1 cellular context compared by ENCODE assay signal in the genomic region with DNA sequence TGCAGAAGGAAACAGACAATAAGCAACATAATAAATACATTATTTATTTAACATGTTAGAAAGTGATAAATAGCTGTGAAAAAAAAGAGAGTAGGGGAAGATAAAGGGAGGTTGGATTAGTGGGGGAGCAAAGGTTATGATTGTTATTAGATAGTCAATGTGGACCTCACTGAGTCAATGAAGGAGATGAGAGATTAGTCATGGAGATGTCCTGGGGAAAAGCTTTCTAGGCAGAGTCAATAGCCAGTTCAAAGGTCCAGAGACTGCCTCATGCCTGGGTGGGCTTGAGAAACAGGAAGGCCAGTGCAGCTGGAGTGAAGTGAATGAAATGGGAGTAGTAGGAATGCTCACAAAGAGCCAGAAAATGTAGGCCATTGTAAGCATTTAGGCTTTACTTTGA.
TF ChIP-seq lines count a peak whose summit lies in the region.

No MANE protein-coding gene starts in this region.

TF ChIP-seq in HepG2, 621 proteins besides CTCF, POLR2A, EP300 and RAD21 (continued from another document and continues in another):
- TF ChIP-seq, protein P1, sequence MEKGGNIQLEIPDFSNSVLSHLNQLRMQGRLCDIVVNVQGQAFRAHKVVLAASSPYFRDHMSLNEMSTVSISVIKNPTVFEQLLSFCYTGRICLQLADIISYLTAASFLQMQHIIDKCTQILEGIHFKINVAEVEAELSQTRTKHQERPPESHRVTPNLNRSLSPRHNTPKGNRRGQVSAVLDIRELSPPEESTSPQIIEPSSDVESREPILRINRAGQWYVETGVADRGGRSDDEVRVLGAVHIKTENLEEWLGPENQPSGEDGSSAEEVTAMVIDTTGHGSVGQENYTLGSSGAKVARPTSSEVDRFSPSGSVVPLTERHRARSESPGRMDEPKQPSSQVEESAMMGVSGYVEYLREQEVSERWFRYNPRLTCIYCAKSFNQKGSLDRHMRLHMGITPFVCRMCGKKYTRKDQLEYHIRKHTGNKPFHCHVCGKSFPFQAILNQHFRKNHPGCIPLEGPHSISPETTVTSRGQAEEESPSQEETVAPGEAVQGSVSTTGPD (CRISPR knock-in tag; IDR thresholded peaks at IDR 0.05): no peak
- peak; percentile 92 for TF ChIP-seq HDAC1 (CRISPR knock-in tag; IDR thresholded peaks at IDR 0.05)
- TF ChIP-seq, protein P2, sequence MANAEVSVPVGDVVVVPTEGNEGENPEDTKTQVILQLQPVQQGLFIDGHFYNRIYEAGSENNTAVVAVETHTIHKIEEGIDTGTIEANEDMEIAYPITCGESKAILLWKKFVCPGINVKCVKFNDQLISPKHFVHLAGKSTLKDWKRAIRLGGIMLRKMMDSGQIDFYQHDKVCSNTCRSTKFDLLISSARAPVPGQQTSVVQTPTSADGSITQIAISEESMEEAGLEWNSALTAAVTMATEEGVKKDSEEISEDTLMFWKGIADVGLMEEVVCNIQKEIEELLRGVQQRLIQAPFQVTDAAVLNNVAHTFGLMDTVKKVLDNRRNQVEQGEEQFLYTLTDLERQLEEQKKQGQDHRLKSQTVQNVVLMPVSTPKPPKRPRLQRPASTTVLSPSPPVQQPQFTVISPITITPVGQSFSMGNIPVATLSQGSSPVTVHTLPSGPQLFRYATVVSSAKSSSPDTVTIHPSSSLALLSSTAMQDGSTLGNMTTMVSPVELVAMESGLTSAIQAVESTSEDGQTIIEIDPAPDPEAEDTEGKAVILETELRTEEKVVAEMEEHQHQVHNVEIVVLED (CRISPR knock-in tag; IDR thresholded peaks at IDR 0.05; ENCODE audit: borderline replicate concordance): peak; percentile 20; the same call in 1 of the 2 replicates
- TF ChIP-seq, protein P3, sequence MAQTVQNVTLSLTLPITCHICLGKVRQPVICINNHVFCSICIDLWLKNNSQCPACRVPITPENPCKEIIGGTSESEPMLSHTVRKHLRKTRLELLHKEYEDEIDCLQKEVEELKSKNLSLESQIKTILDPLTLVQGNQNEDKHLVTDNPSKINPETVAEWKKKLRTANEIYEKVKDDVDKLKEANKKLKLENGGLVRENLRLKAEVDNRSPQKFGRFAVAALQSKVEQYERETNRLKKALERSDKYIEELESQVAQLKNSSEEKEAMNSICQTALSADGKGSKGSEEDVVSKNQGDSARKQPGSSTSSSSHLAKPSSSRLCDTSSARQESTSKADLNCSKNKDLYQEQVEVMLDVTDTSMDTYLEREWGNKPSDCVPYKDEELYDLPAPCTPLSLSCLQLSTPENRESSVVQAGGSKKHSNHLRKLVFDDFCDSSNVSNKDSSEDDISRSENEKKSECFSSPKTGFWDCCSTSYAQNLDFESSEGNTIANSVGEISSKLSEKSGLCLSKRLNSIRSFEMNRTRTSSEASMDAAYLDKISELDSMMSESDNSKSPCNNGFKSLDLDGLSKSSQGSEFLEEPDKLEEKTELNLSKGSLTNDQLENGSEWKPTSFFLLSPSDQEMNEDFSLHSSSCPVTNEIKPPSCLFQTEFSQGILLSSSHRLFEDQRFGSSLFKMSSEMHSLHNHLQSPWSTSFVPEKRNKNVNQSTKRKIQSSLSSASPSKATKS (CRISPR knock-in tag; IDR thresholded peaks at IDR 0.05): no peak
- TF ChIP-seq U2AF1 (optimal IDR thresholded peaks at IDR 0.05; ENCODE audit: low read depth, low read length): no peak
- TF ChIP-seq, protein P4, sequence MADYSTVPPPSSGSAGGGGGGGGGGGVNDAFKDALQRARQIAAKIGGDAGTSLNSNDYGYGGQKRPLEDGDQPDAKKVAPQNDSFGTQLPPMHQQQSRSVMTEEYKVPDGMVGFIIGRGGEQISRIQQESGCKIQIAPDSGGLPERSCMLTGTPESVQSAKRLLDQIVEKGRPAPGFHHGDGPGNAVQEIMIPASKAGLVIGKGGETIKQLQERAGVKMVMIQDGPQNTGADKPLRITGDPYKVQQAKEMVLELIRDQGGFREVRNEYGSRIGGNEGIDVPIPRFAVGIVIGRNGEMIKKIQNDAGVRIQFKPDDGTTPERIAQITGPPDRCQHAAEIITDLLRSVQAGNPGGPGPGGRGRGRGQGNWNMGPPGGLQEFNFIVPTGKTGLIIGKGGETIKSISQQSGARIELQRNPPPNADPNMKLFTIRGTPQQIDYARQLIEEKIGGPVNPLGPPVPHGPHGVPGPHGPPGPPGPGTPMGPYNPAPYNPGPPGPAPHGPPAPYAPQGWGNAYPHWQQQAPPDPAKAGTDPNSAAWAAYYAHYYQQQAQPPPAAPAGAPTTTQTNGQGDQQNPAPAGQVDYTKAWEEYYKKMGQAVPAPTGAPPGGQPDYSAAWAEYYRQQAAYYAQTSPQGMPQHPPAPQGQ (CRISPR knock-in tag; IDR thresholded peaks at IDR 0.05; ENCODE audit: borderline replicate concordance): no peak
- TF ChIP-seq, protein P5, sequence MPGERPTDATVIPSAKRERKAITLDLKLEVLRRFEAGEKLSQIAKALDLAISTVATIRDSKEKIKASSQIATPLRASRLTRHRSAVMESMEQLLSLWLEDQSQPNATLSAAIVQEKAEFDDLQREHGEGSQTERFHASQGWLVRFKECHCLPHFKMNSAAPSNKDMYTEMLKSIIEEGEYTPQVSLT (CRISPR knock-in tag; IDR thresholded peaks at IDR 0.05; ENCODE audit: borderline replicate concordance, low read depth): no peak
- no peak for TF ChIP-seq ZNF777 (CRISPR knock-in tag; IDR thresholded peaks at IDR 0.05)
- TF ChIP-seq HNF4A (CRISPR knock-in tag; IDR thresholded peaks at IDR 0.05): peak; percentile 99
- TF ChIP-seq, protein P6, sequence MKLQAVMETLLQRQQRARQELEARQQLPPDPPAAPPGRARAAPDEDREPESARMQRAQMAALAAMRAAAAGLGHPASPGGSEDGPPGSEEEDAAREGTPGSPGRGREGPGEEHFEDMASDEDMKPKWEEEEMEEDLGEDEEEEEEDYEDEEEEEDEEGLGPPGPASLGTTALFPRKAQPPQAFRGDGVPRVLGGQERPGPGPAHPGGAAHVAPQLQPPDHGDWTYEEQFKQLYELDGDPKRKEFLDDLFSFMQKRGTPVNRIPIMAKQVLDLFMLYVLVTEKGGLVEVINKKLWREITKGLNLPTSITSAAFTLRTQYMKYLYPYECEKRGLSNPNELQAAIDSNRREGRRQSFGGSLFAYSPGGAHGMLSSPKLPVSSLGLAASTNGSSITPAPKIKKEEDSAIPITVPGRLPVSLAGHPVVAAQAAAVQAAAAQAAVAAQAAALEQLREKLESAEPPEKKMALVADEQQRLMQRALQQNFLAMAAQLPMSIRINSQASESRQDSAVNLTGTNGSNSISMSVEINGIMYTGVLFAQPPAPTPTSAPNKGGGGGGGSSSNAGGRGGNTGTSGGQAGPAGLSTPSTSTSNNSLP (IDR thresholded peaks at IDR 0.05; ENCODE audit: low read depth, low read length): peak; percentile 99
- TF ChIP-seq NPAS2 (CRISPR knock-in tag; IDR thresholded peaks at IDR 0.05; ENCODE audit: borderline replicate concordance): no peak
- peak; percentile 73 for TF ChIP-seq SP5 (CRISPR knock-in tag; IDR thresholded peaks at IDR 0.05; ENCODE audit: borderline replicate concordance, low read depth)
- TF ChIP-seq ELF1 (CRISPR knock-in tag; IDR thresholded peaks at IDR 0.05): peak; percentile 79
- no peak for TF ChIP-seq ZNF382 (CRISPR knock-in tag; IDR thresholded peaks at IDR 0.05; ENCODE audit: borderline replicate concordance)
- TF ChIP-seq NCOA2 (CRISPR knock-in tag; IDR thresholded peaks at IDR 0.05): peak; percentile 86
- TF ChIP-seq ZNF607 (CRISPR knock-in tag; IDR thresholded peaks at IDR 0.05; ENCODE audit: borderline replicate concordance): peak; percentile 57; the same call in 1 of the 2 replicates
- TF ChIP-seq ARNT (IDR thresholded peaks at IDR 0.05): no peak
- TF ChIP-seq, protein P7, sequence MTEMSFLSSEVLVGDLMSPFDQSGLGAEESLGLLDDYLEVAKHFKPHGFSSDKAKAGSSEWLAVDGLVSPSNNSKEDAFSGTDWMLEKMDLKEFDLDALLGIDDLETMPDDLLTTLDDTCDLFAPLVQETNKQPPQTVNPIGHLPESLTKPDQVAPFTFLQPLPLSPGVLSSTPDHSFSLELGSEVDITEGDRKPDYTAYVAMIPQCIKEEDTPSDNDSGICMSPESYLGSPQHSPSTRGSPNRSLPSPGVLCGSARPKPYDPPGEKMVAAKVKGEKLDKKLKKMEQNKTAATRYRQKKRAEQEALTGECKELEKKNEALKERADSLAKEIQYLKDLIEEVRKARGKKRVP (CRISPR knock-in tag; IDR thresholded peaks at IDR 0.05): peak in 1 of 2 experiments; percentile 59; a peak in 1 of 4 replicates
- peak; percentile 47; the same call in 1 of the 2 replicates for TF ChIP-seq ZNF136 (CRISPR knock-in tag; IDR thresholded peaks at IDR 0.05; ENCODE audit: low read depth)
- TF ChIP-seq CEBPB (IDR thresholded peaks at IDR 0.05; ENCODE audit: borderline replicate concordance, low read depth, low read length): peak; percentile 60; the same call in 1 of the 2 replicates
- peak; percentile 71; the same call in 1 of the 2 replicates for TF ChIP-seq RXRA (CRISPR knock-in tag; IDR thresholded peaks at IDR 0.05)
- TF ChIP-seq POLR2AphosphoS2 (IDR thresholded peaks at IDR 0.05; ENCODE audit: low read depth, low read length): no peak
- 0 out of 2 replicates have a peak, but pooled peaks have one; percentile 62 for TF ChIP-seq ZBTB3 (CRISPR knock-in tag; IDR thresholded peaks at IDR 0.05; ENCODE audit: borderline replicate concordance, low read depth)
- TF ChIP-seq HDAC2 (CRISPR knock-in tag; IDR thresholded peaks at IDR 0.05): peak; percentile 96
- TF ChIP-seq ZNF331 (CRISPR knock-in tag; IDR thresholded peaks at IDR 0.05): peak; percentile 84
- TF ChIP-seq, protein P8, sequence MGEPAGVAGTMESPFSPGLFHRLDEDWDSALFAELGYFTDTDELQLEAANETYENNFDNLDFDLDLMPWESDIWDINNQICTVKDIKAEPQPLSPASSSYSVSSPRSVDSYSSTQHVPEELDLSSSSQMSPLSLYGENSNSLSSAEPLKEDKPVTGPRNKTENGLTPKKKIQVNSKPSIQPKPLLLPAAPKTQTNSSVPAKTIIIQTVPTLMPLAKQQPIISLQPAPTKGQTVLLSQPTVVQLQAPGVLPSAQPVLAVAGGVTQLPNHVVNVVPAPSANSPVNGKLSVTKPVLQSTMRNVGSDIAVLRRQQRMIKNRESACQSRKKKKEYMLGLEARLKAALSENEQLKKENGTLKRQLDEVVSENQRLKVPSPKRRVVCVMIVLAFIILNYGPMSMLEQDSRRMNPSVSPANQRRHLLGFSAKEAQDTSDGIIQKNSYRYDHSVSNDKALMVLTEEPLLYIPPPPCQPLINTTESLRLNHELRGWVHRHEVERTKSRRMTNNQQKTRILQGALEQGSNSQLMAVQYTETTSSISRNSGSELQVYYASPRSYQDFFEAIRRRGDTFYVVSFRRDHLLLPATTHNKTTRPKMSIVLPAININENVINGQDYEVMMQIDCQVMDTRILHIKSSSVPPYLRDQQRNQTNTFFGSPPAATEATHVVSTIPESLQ (CRISPR knock-in tag; conservative IDR thresholded peaks at IDR 0.05): no peak
- peak; percentile 73; the same call in 1 of the 2 replicates for TF ChIP-seq ZMAT3 (CRISPR knock-in tag; conservative IDR thresholded peaks at IDR 0.05)
- TF ChIP-seq NONO (IDR thresholded peaks at IDR 0.05): no peak
- TF ChIP-seq NONO (CRISPR knock-in tag; conservative IDR thresholded peaks at IDR 0.05): peak; percentile 77; the same call in 1 of the 2 replicates
- TF ChIP-seq, protein P9, sequence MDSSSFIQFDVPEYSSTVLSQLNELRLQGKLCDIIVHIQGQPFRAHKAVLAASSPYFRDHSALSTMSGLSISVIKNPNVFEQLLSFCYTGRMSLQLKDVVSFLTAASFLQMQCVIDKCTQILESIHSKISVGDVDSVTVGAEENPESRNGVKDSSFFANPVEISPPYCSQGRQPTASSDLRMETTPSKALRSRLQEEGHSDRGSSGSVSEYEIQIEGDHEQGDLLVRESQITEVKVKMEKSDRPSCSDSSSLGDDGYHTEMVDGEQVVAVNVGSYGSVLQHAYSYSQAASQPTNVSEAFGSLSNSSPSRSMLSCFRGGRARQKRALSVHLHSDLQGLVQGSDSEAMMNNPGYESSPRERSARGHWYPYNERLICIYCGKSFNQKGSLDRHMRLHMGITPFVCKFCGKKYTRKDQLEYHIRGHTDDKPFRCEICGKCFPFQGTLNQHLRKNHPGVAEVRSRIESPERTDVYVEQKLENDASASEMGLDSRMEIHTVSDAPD (CRISPR knock-in tag; IDR thresholded peaks at IDR 0.05): peak; percentile 34; the same call in 1 of the 2 replicates
- TF ChIP-seq KDM3A (CRISPR knock-in tag; IDR thresholded peaks at IDR 0.05; ENCODE audit: low read depth): peak; percentile 65; the same call in 1 of the 2 replicates
- TF ChIP-seq, protein P10, sequence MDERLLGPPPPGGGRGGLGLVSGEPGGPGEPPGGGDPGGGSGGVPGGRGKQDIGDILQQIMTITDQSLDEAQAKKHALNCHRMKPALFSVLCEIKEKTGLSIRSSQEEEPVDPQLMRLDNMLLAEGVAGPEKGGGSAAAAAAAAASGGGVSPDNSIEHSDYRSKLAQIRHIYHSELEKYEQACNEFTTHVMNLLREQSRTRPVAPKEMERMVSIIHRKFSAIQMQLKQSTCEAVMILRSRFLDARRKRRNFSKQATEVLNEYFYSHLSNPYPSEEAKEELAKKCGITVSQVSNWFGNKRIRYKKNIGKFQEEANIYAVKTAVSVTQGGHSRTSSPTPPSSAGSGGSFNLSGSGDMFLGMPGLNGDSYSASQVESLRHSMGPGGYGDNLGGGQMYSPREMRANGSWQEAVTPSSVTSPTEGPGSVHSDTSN (CRISPR knock-in tag; IDR thresholded peaks at IDR 0.05): peak; percentile 54; the same call in 1 of the 2 replicates
- TF ChIP-seq, protein P11, sequence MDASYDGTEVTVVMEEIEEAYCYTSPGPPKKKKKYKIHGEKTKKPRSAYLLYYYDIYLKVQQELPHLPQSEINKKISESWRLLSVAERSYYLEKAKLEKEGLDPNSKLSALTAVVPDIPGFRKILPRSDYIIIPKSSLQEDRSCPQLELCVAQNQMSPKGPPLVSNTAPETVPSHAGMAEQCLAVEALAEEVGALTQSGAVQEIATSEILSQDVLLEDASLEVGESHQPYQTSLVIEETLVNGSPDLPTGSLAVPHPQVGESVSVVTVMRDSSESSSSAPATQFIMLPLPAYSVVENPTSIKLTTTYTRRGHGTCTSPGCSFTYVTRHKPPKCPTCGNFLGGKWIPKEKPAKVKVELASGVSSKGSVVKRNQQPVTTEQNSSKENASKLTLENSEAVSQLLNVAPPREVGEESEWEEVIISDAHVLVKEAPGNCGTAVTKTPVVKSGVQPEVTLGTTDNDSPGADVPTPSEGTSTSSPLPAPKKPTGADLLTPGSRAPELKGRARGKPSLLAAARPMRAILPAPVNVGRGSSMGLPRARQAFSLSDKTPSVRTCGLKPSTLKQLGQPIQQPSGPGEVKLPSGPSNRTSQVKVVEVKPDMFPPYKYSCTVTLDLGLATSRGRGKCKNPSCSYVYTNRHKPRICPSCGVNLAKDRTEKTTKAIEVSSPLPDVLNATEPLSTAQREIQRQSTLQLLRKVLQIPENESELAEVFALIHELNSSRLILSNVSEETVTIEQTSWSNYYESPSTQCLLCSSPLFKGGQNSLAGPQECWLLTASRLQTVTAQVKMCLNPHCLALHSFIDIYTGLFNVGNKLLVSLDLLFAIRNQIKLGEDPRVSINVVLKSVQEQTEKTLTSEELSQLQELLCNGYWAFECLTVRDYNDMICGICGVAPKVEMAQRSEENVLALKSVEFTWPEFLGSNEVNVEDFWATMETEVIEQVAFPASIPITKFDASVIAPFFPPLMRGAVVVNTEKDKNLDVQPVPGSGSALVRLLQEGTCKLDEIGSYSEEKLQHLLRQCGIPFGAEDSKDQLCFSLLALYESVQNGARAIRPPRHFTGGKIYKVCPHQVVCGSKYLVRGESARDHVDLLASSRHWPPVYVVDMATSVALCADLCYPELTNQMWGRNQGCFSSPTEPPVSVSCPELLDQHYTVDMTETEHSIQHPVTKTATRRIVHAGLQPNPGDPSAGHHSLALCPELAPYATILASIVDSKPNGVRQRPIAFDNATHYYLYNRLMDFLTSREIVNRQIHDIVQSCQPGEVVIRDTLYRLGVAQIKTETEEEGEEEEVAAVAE (CRISPR knock-in tag; IDR thresholded peaks at IDR 0.05; ENCODE audit: borderline replicate concordance): peak; percentile 80; the same call in 1 of the 2 replicates
- TF ChIP-seq MEIS2 (CRISPR knock-in tag; IDR thresholded peaks at IDR 0.05): peak; percentile 63
- peak; percentile 97 for TF ChIP-seq RXRB (CRISPR knock-in tag; IDR thresholded peaks at IDR 0.05; ENCODE audit: borderline replicate concordance)
- TF ChIP-seq GATA4 (IDR thresholded peaks at IDR 0.05; ENCODE audit: borderline replicate concordance, low read depth): peak; percentile 82; the same call in 1 of the 2 replicates
